ENCODE assay signal across 22 cellular contexts in the genomic region with DNA sequence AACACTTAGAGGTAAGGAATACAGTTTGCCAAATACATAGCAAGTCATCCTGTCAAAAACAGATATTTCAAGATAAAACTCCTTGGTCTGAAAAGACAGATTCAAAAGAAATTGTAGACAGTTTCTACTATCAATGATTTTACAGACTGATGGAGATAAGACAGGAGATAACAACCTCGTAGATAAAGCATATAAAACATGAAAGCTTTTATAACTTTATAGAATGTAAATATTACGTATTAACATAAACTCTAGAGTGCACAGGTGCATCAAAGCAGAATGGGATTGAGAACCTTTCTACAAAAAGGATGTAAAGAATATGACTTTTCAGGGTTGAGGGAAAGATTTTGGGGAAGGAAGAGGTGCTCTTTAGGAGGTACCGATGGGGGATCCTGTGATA.
"Had no signal": no experiment of that assay in that cellular context is flagged by ENCODE, and none has a peak within 500 bp of the region (broad histone marks: within the 10 kb centered on the region; RNA-seq: fewer than 3 reads in every experiment).

No MANE protein-coding gene starts in this region.

- ATAC-seq: activated T-helper 17 cell treated with anti-CD3 and anti-CD28 coated beads, Interleukin-2, amount 50 U/mL, for 72 hours; psoas muscle; stimulated activated memory B cell treated with anti-CD40 and anti-IgM and Interleukin-4, amounts not matched to agents 10 μg/mL and 1 μg/mL and 100 μg/mL, for 72 hours had no signal

- H3K9me3 ChIP-seq: psoas muscle, right atrium auricular region, stomach, vagina had no signal

- H3K36me3 ChIP-seq: brain microvascular endothelial cell, right atrium auricular region, stomach, vagina had no signal

- H3K27me3 Mint-ChIP-seq: activated T-helper 17 cell treated with anti-CD3 and anti-CD28 coated beads, Interleukin-2, amount 50 U/mL, for 72 hours; naive B cell; stimulated activated memory B cell treated with anti-CD40 and anti-IgM and Interleukin-4, amounts not matched to agents 10 μg/mL and 1 μg/mL and 100 μg/mL, for 72 hours had no signal

- H3K27ac ChIP-seq: brain microvascular endothelial cell, right atrium auricular region, vagina, VCaP had no signal

- DNase-seq: activated CD4-positive, CD25-positive, alpha-beta regulatory T cell treated with anti-CD3 and anti-CD28 coated beads, Interleukin-2, amount 50 U/mL, for 72 hours; activated T-cell treated with anti-CD3 and anti-CD28 coated beads, Interleukin-2, amount 50 U/mL, for 1 hour; aorta; brain microvascular endothelial cell; central memory CD4-positive, alpha-beta T cell; effector memory CD4-positive, alpha-beta T cell; hippocampal formation; mesenchymal stem cell; naive B cell; psoas muscle; stimulated activated CD4-positive, alpha-beta T cell treated with anti-CD3 and anti-CD28 coated beads, Interleukin-12 subunit alpha, Interleukin-12 subunit beta, amount 100 ng/mL, for 4 hours; stomach; trophoblast cell had no signal

- H3K27me3 ChIP-seq: brain microvascular endothelial cell, right atrium auricular region, stomach, vagina had no signal

- H3K9me3 Mint-ChIP-seq: activated naive CD4-positive, alpha-beta T cell treated with anti-CD3 and anti-CD28 coated beads, Interleukin-2, amount 50 U/mL, for 72 hours; naive B cell; neural crest cell; T-helper 2 cell treated with Interferon-gamma antibody and Interleukin-4, amounts not matched to agents 5 μg/mL and 100 μg/mL, for 36 hours had no signal

- H3K4me1 Mint-ChIP-seq: activated T-helper 17 cell treated with anti-CD3 and anti-CD28 coated beads, Interleukin-2, amount 50 U/mL, for 72 hours; naive B cell; stimulated activated memory B cell treated with anti-CD40 and anti-IgM and Interleukin-4, amounts not matched to agents 10 μg/mL and 1 μg/mL and 100 μg/mL, for 72 hours had no signal

- H3K4me3 ChIP-seq: psoas muscle, right atrium auricular region, stomach, vagina had no signal

- FAIRE-seq: frontal cortex had no signal

- H3K4me1 ChIP-seq: right atrium auricular region had no signal

- H3K27ac Mint-ChIP-seq: activated naive CD4-positive, alpha-beta T cell treated with anti-CD3 and anti-CD28 coated beads, Interleukin-2, amount 50 U/mL, for 72 hours; activated T-helper 17 cell treated with anti-CD3 and anti-CD28 coated beads, Interleukin-2, amount 50 U/mL, for 72 hours; naive B cell; stimulated activated memory B cell treated with anti-CD40 and anti-IgM and Interleukin-4, amounts not matched to agents 10 μg/mL and 1 μg/mL and 100 μg/mL, for 72 hours; T-helper 2 cell treated with Interferon-gamma antibody and Interleukin-4, amounts not matched to agents 5 μg/mL and 100 μg/mL, for 36 hours had no signal

- H3K4me3 Mint-ChIP-seq: activated T-helper 17 cell treated with anti-CD3 and anti-CD28 coated beads, Interleukin-2, amount 50 U/mL, for 72 hours; naive B cell; neural crest cell; stimulated activated memory B cell treated with anti-CD40 and anti-IgM and Interleukin-4, amounts not matched to agents 10 μg/mL and 1 μg/mL and 100 μg/mL, for 72 hours; T-helper 2 cell treated with Interferon-gamma antibody and Interleukin-4, amounts not matched to agents 5 μg/mL and 100 μg/mL, for 36 hours had no signal
